Comparison of ENCODE assay signal across 8 cellular contexts in genomic region chr6:21935561-21936028, GRCh38.
DNase-seq lines count a peak whose midpoint lies in the region; ATAC-seq and TF ChIP-seq lines count a peak whose summit lies in the region.

No MANE protein-coding gene starts in this region.

- no peak overlapping the region for H3K27ac ChIP-seq in left ventricle myocardium inferior (replicated peaks)

- no peaks in the 10 kb centered on the region for H3K36me3 ChIP-seq in left ventricle myocardium inferior

- DNase-seq in left ventricle myocardium inferior = no peak
- no peak for DNase-seq in cardiac septum (ENCODE audit: low spot score)
- DNase-seq in Jurkat, Clone E6-1 (ENCODE audit: low read depth, low spot score) = peak; percentile 77
- peak; percentile 2 for DNase-seq in activated naive CD8-positive, alpha-beta T cell treated with anti-CD3 and anti-CD28 coated beads for 36 hours
- no peak for DNase-seq in left lobe of liver (ENCODE audit: low spot score)
- DNase-seq in activated gamma-delta T cell (lab: John Stamatoyannopoulos, UW) = no peak
- DNase-seq in ACHN = no peak
- DNase-seq in NCI-H526 treated with DMSO at 0.1 percent for 48 hours (lab: John Stamatoyannopoulos, UW) = no peak

- peak; percentile 69 for TF ChIP-seq CTCF in left ventricle myocardium inferior (IDR thresholded peaks at IDR 0.05; ENCODE audit: borderline replicate concordance)

- in situ Hi-C loops in ACHN (cut with HindIII; ENCODE audit: low pct_ligation_motif_present, low pct_unique_long_range_greater_than_20kb, low sequenced_read_pairs) = no loop called here

- H3K4me1 Mint-ChIP-seq in activated naive CD8-positive, alpha-beta T cell treated with anti-CD3 and anti-CD28 coated beads for 36 hours = no peaks in the 10 kb centered on the region

- no peaks in the 10 kb centered on the region for H3K4me1 ChIP-seq in left ventricle myocardium inferior

- H3K36me3 Mint-ChIP-seq in activated naive CD8-positive, alpha-beta T cell treated with anti-CD3 and anti-CD28 coated beads for 36 hours = peaks cover 6% of the 10 kb centered on the region

- peaks cover 16% of the 10 kb centered on the region for H3K9me3 ChIP-seq in left ventricle myocardium inferior (replicated peaks)

- peaks cover 15% of the 10 kb centered on the region for H3K9me3 Mint-ChIP-seq in activated naive CD8-positive, alpha-beta T cell treated with anti-CD3 and anti-CD28 coated beads for 36 hours

- H3K27ac Mint-ChIP-seq in activated naive CD8-positive, alpha-beta T cell treated with anti-CD3 and anti-CD28 coated beads for 36 hours = no peak overlapping the region

- intact Hi-C loops in left ventricle myocardium inferior (cut with micrococcal nuclease) (no loop called here), cardiac septum (cut with DNase I) (loop anchor here (5.0 kb wide), 1 partner anchor 338 kb away; no protein-coding TSS in a partner anchor)

- H3K27me3 ChIP-seq in left ventricle myocardium inferior (ENCODE audit: low read depth) = no peaks in the 10 kb centered on the region

- H3K27me3 Mint-ChIP-seq in activated naive CD8-positive, alpha-beta T cell treated with anti-CD3 and anti-CD28 coated beads for 36 hours = no peaks in the 10 kb centered on the region

- H3K4me3 ChIP-seq in left ventricle myocardium inferior = no peak overlapping the region
- H3K4me3 ChIP-seq in Jurkat, Clone E6-1 (ENCODE audit: low read length) = no peak overlapping the region

- peak; percentile 77 for ATAC-seq in left lobe of liver

- no peak overlapping the region for H3K4me3 Mint-ChIP-seq in activated naive CD8-positive, alpha-beta T cell treated with anti-CD3 and anti-CD28 coated beads for 36 hours

Comparison
In these comparisons a context has a peak if more than half of its experiments do, and no peak if none do; other contexts are left out.
1. DNase-seq: peak in Jurkat, Clone E6-1 (single experiment) and activated naive CD8-positive, alpha-beta T cell treated with anti-CD3 and anti-CD28 coated beads for 36 hours (single experiment); none in left ventricle myocardium inferior (single experiment), cardiac septum (single experiment), left lobe of liver (single experiment), activated gamma-delta T cell (single experiment), ACHN (single experiment) and NCI-H526 treated with DMSO at 0.1 percent for 48 hours (single experiment).